In genomic region chr2:99404039-99404799, GRCh38 we compare ENCODE assay signal across 1 cellular context.
TF ChIP-seq lines count a peak whose summit lies in the region.

No MANE protein-coding gene starts in this region.

TF ChIP-seq in K562, 482 proteins besides CTCF, POLR2A, EP300 and RAD21:
- no peak for TF ChIP-seq ZNF133 (CRISPR knock-in tag; IDR thresholded peaks at IDR 0.05)
- no peak for TF ChIP-seq ZBTB8A (IDR thresholded peaks at IDR 0.05; ENCODE audit: partially characterized antibody)
- TF ChIP-seq ZNF280B (CRISPR knock-in tag; IDR thresholded peaks at IDR 0.05) = no peak
- TF ChIP-seq ZNF395 (CRISPR knock-in tag; IDR thresholded peaks at IDR 0.05) = no peak
- no peak for TF ChIP-seq MEF2D (tag; conservative IDR thresholded peaks at IDR 0.05; ENCODE audit: low read depth)
- TF ChIP-seq RNF2 (IDR thresholded peaks at IDR 0.05) = no peak
- no peak for TF ChIP-seq RAD51 (IDR thresholded peaks at IDR 0.05; ENCODE audit: borderline replicate concordance, low read depth)
- TF ChIP-seq TCF7 (IDR thresholded peaks at IDR 0.05; ENCODE audit: borderline replicate concordance) = no peak
- TF ChIP-seq CHCHD3 (CRISPR knock-in tag; IDR thresholded peaks at IDR 0.05) = no peak
- TF ChIP-seq PTRF (tag; IDR thresholded peaks at IDR 0.05) = no peak
- no peak for TF ChIP-seq MIER1 (IDR thresholded peaks at IDR 0.05; ENCODE audit: low read depth)
- no peak for TF ChIP-seq ATF6 (CRISPR knock-in tag; IDR thresholded peaks at IDR 0.05)
- TF ChIP-seq E2F3 (CRISPR knock-in tag; IDR thresholded peaks at IDR 0.05) = no peak
- no peak for TF ChIP-seq RBM17 (IDR thresholded peaks at IDR 0.05; ENCODE audit: borderline replicate concordance, low read depth, low read length)
- TF ChIP-seq C11orf30 (IDR thresholded peaks at IDR 0.05; ENCODE audit: low read depth) = no peak
